ENCODE assay signal across 8 cellular contexts in the genomic region with DNA sequence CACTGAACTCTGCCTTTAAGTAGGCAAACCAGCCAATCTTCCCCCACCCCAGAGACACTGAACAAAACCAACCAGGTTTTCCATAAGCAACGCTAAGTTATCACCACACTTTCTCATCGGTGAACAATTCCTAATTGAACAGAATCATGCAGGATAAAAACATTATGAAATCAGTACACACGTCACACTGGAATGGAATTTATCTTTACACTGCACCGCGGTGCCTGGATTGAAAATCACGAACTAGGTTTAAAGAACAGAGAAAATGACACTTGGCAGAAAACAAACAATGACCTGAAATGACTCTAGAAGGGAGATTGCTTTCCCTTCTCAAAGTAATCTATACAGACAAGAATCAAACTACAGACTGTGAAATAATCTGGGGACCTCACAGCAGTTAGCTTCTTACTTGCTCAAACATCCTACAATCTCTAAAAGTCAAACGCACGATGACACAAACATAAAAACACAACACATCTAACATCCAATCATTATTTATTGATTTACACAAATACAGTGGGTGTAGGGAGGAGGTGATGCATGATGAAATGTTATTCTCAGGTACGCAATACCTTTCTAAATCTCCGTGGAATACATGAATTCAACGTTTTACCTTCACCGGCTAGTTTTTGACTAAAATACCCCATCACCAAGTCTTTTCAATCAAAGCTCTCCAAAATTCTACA. TPM values are rescaled to one million over a fixed set of nuclear protein-coding genes. Genes with fewer than 3 reads are reported as not detected.
DNase-seq lines count a peak whose midpoint lies in the region; ATAC-seq, FAIRE-seq and TF ChIP-seq lines count a peak whose summit lies in the region.

No MANE protein-coding gene starts in this region.

- H3K36me3 ChIP-seq in endothelial cell of umbilical vein (ENCODE audit: control insufficient read depth in 2 of 2, extremely low read depth in 1 of 2, insufficient read depth in 2 of 2, low read length in 2 of 2) = no peaks in the 10 kb centered on the region

- H2AFZ ChIP-seq in endothelial cell of umbilical vein (ENCODE audit: low read depth, low read length) = no peak overlapping the region

- TF ChIP-seq POLR2A in endothelial cell of umbilical vein (IDR thresholded peaks at IDR 0.05; ENCODE audit: low read depth, low read length) = no peak

- peak overlapping the region; percentile 86 for H3K27ac ChIP-seq in endothelial cell of umbilical vein (ENCODE audit: insufficient read depth, low read depth, low read length)

- peak overlapping the region; percentile 99 for H3K4me2 ChIP-seq in endothelial cell of umbilical vein (ENCODE audit: insufficient read depth, low read length)

- no TSS peak for BruUV-seq in endothelial cell of umbilical vein (replicated peaks; lab: Mats Ljungman, UMichigan)

- H3K4me3 ChIP-seq in endothelial cell of umbilical vein (replicated peaks in 1 of 3; ENCODE audit: insufficient read depth in 1 of 3, low read depth in 1 of 3, low read length in 3 of 3) = peak overlapping the region; percentile 84 to 100 (median 94)

- H3K79me2 ChIP-seq in endothelial cell of umbilical vein (ENCODE audit: control insufficient read depth, insufficient read depth, low read length) = peaks cover 63% of the 10 kb centered on the region

- POLR2A ChIA-PET in endothelial cell of umbilical vein (lab: Charles Lee) = no interaction called here

- no peaks in the 10 kb centered on the region for H3K27me3 ChIP-seq in endothelial cell of umbilical vein (ENCODE audit: control insufficient read depth in 2 of 2, insufficient read depth in 2 of 2, low read length in 2 of 2)

- H4K20me1 ChIP-seq in endothelial cell of umbilical vein (replicated peaks; ENCODE audit: control insufficient read depth, extremely low read depth, insufficient read depth, low read length) = peaks cover 10% of the 10 kb centered on the region

- DNase-seq in G401 (ENCODE audit: low spot score) (peak; percentile 41), RKO (ENCODE audit: low spot score) (peak; percentile 60), endothelial cell of umbilical vein (ENCODE audit: low read depth, low spot score) (peak; percentile 53), omental fat pad (ENCODE audit: low spot score) (no peak), NCI-H69 (lab: John Stamatoyannopoulos, UW) (no peak), NCI-H446 treated with DMSO at 0.1 percent for 48 hours (lab: John Stamatoyannopoulos, UW) (no peak)
- DNase-seq in stimulated activated CD4-positive, alpha-beta T cell treated with anti-CD3 and anti-CD28 coated beads, Interleukin-2, amount 100 ng/mL, for 24 hours = no peak

- peak overlapping the region; percentile 94 for H3K9ac ChIP-seq in endothelial cell of umbilical vein (replicated peaks; ENCODE audit: extremely low read depth, insufficient read depth, low read length)

- CTCF ChIA-PET in endothelial cell of umbilical vein (lab: Charles Lee) = interaction anchor here (0.8 to 2.3 kb wide), 3 partner anchors 20 to 194 kb away, joined by 3 to 17 read pairs (median 4); no protein-coding TSS in a partner anchor

- peaks cover 12% of the 10 kb centered on the region for H3K4me1 ChIP-seq in endothelial cell of umbilical vein (ENCODE audit: control insufficient read depth, extremely low read depth, insufficient read depth, low read length)

- no peak for TF ChIP-seq CTCF in endothelial cell of umbilical vein (IDR thresholded peaks at IDR 0.05; ENCODE audit: extremely low read depth in 1 of 2, insufficient read depth in 1 of 2, low read depth in 1 of 2, low read length in 2 of 2)
- no peak for TF ChIP-seq CTCF in omental fat pad (IDR thresholded peaks at IDR 0.05)

- ATAC-seq in omental fat pad (ENCODE audit: low FRiP score) (peak; percentile 5), HG03432 (IDR thresholded peaks at IDR 0.05; ENCODE audit: unreplicated experiment) (no peak)

- no peaks in the 10 kb centered on the region for H3K9me3 ChIP-seq in endothelial cell of umbilical vein (replicated peaks; ENCODE audit: control insufficient read depth, insufficient read depth, low read length)

- in situ Hi-C loops in G401 (cut with HindIII; ENCODE audit: low sequenced_read_pairs) = no loop called here

- intact Hi-C loops in endothelial cell of umbilical vein (cut with micrococcal nuclease) = loop anchor here (2.0 to 5.0 kb wide), 2 partner anchors 152 to 387 kb away; a partner anchor contains a TSS

- dilution Hi-C loops in endothelial cell of umbilical vein (cut with MboI; ENCODE audit: extremely low pct_ligation_motif_present, low sequenced_read_pairs) = no loop called here

- no peak for FAIRE-seq in endothelial cell of umbilical vein (lab: Jason Lieb, UNC)

- H3K9me1 ChIP-seq in endothelial cell of umbilical vein (replicated peaks; ENCODE audit: control insufficient read depth, extremely low read depth, insufficient read depth, low read length) = no peaks in the 10 kb centered on the region

TF ChIP-seq in endothelial cell of umbilical vein, 7 proteins besides CTCF, POLR2A, EP300 and RAD21:
- TF ChIP-seq MYC (IDR thresholded peaks at IDR 0.05; ENCODE audit: low read depth, low read length) (no peak), JUN (IDR thresholded peaks at IDR 0.05; ENCODE audit: borderline replicate concordance, insufficient read depth, insufficient read length, low read depth) (no peak), FOS (IDR thresholded peaks at IDR 0.05; ENCODE audit: borderline replicate concordance, insufficient read depth, low read length) (no peak), EZH2 (IDR thresholded peaks at IDR 0.05; ENCODE audit: borderline replicate concordance, low read depth, low read length, severe bottlenecking) (no peak), GATA2 (IDR thresholded peaks at IDR 0.05; ENCODE audit: insufficient read depth, insufficient read length, low read depth, low read length) (no peak), POLR2AphosphoS5 (IDR thresholded peaks at IDR 0.05; ENCODE audit: insufficient read depth, low read depth, low read length) (no peak)
- TF ChIP-seq, protein P1, sequence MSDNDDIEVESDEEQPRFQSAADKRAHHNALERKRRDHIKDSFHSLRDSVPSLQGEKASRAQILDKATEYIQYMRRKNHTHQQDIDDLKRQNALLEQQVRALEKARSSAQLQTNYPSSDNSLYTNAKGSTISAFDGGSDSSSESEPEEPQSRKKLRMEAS (IDR thresholded peaks at IDR 0.05; ENCODE audit: insufficient read depth, insufficient read length) = no peak

RNA-seq across cellular contexts. Expression of a gene that starts 1.9 kb away (rescaled TPM):
- 20.2 and 30.9 TPM in 2 replicates for total RNA-seq in G401 (2014; rRNA removed; shearing (Covaris generic))
- total RNA-seq in endothelial cell of umbilical vein = 78.5 and 84.0 TPM in 2 replicates
- polyA plus RNA-seq in endothelial cell of umbilical vein = 40.7 and 44.4 TPM in 2 replicates
- 28.5 and 29.4 TPM in 2 replicates for polyA plus RNA-seq in endothelial cell of umbilical vein (2011; cell fraction: cytosol; rRNA removed)
- polyA plus RNA-seq in endothelial cell of umbilical vein (2011; cell fraction: nucleus; rRNA removed) = 88.7 and 90.6 TPM in 2 replicates
- 35.8 and 44.4 TPM in 2 replicates for polyA plus RNA-seq in endothelial cell of umbilical vein (2012)
- polyA minus RNA-seq in endothelial cell of umbilical vein = 80.5 and 83.7 TPM in 2 replicates
- 25.5 TPM for polyA minus RNA-seq in endothelial cell of umbilical vein (2011; cell fraction: cytosol; rRNA and poly(A)+ RNA removed)
- polyA minus RNA-seq in endothelial cell of umbilical vein (2011; cell fraction: nucleus; rRNA and poly(A)+ RNA removed) = 95.0 and 112 TPM in 2 replicates
- total RNA-seq in omental fat pad = 10 to 100 TPM; 50.2 to 69.5 (median 51.8) TPM

Comparison
In these comparisons a context has a peak if more than half of its experiments do, and no peak if none do; other contexts are left out.
1. DNase-seq: peak in G401 (single experiment), RKO (single experiment) and endothelial cell of umbilical vein (single experiment); none in omental fat pad (single experiment), NCI-H69 (single experiment), NCI-H446 treated with DMSO at 0.1 percent for 48 hours (single experiment) and stimulated activated CD4-positive, alpha-beta T cell treated with anti-CD3 and anti-CD28 coated beads, Interleukin-2, amount 100 ng/mL, for 24 hours (0 of 2).